In genomic region chr5:41286165-41286564, GRCh38 we compare ENCODE assay signal across 27 cellular contexts.
"Had no signal": no experiment of that assay in that cellular context is flagged by ENCODE, and none has a peak within 500 bp of the region (broad histone marks: within the 10 kb centered on the region; RNA-seq: fewer than 3 reads in every experiment).

No MANE protein-coding gene starts in this region.

- DNase-seq: activated CD4-positive, alpha-beta T cell treated with anti-CD3 and anti-CD28 coated beads, Interleukin-2, amount 10 ng/mL, durations not matched to agents 7 days and 5 days; activated CD4-positive, alpha-beta T cell treated with anti-CD3 and anti-CD28 coated beads, Interleukin-2, amount 50 U/mL, for 48 hours; activated CD8-positive, alpha-beta T cell treated with anti-CD3 and anti-CD28 coated beads, Interleukin-2, amount 10 ng/mL, durations not matched to agents 7 days and 5 days; activated gamma-delta T cell treated with Interleukin-2 at 50 U/mL for 16 hours; activated naive CD4-positive, alpha-beta T cell treated with anti-CD3 and anti-CD28 coated beads for 36 hours; activated T-cell treated with anti-CD3 and anti-CD28 coated beads, Interleukin-2, amount 50 U/mL, for 24 hours; adrenal gland; body of pancreas; caudate nucleus; MM.1S; MV-4-11; NCI-H1092; NCI-H1436 treated with DMSO at 0.1 percent for 48 hours; NCI-H1694 treated with DMSO at 0.1 percent for 48 hours; NCI-H2029; NCI-H2107; NCI-H2171 treated with DMSO at 0.1 percent for 48 hours; NCI-H2227 treated with DMSO at 0.1 percent for 48 hours; NCI-H446; NCI-H510A treated with DMSO at 0.1 percent for 48 hours; NCI-H526 treated with DMSO at 0.1 percent for 48 hours; NCI-H82; SIG-M5 had no signal

- H3K9me3 ChIP-seq: adrenal gland, body of pancreas, breast epithelium had no signal

- H3K9ac ChIP-seq: KMS-11 had no signal

- H3K4me3 ChIP-seq: adrenal gland, body of pancreas, breast epithelium had no signal

- H3K27ac ChIP-seq: adrenal gland, body of pancreas, breast epithelium, KMS-11 had no signal

- H3K36me3 ChIP-seq: adrenal gland, breast epithelium had no signal

- H3K4me1 ChIP-seq: adrenal gland, body of pancreas, breast epithelium had no signal

- H3K4me2 ChIP-seq: KMS-11 had no signal

- H3K27me3 ChIP-seq: adrenal gland, body of pancreas, breast epithelium had no signal

- ATAC-seq: activated CD8-positive, alpha-beta T cell treated with anti-CD3 and anti-CD28 coated beads, Interleukin-2, amount 10 ng/mL, durations not matched to agents 7 days and 5 days; activated naive CD4-positive, alpha-beta T cell treated with anti-CD3 and anti-CD28 coated beads, Interleukin-2, amount 50 U/mL, for 72 hours; body of pancreas; Panc1 had no signal
